In genomic region chr1:83766182-83766825, GRCh38 we compare ENCODE assay signal across 28 cellular contexts.
"Had no signal": no experiment of that assay in that cellular context is flagged by ENCODE, and none has a peak within 500 bp of the region (broad histone marks: within the 10 kb centered on the region; RNA-seq: fewer than 3 reads in every experiment).

No MANE protein-coding gene starts in this region.

- H3K4me2 ChIP-seq: KMS-11 had no signal

- H3K4me1 Mint-ChIP-seq: activated CD8-positive, alpha-beta memory T cell treated with anti-CD3 and anti-CD28 coated beads, Interleukin-2, amount 10 ng/mL, durations not matched to agents 7 days and 5 days had no signal

- H3K9me3 Mint-ChIP-seq: activated naive CD4-positive, alpha-beta T cell treated with anti-CD3 and anti-CD28 coated beads, Interleukin-2, amount 50 U/mL, for 72 hours; activated naive CD8-positive, alpha-beta T cell treated with anti-CD3 and anti-CD28 coated beads, Interleukin-2, amount 50 U/mL, for 24 hours; activated T-cell treated with anti-CD3 and anti-CD28 coated beads, Interleukin-2, amount 50 U/mL, for 4 hours had no signal

- ATAC-seq: activated CD8-positive, alpha-beta memory T cell treated with anti-CD3 and anti-CD28 coated beads, Interleukin-2, amount 10 ng/mL, durations not matched to agents 7 days and 5 days; activated CD8-positive, alpha-beta T cell treated with anti-CD3 and anti-CD28 coated beads, Interleukin-2, amount 10 ng/mL, durations not matched to agents 7 days and 5 days; activated naive CD4-positive, alpha-beta T cell treated with anti-CD3 and anti-CD28 coated beads, Interleukin-2, amount 50 U/mL, for 72 hours; activated naive CD8-positive, alpha-beta T cell treated with anti-CD3 and anti-CD28 coated beads, Interleukin-2, amount 50 U/mL, for 24 hours; activated T-cell treated with anti-CD3 and anti-CD28 coated beads, Interleukin-2, amount 50 U/mL, for 4 hours; body of pancreas; PC-3 had no signal

- H3K36me3 Mint-ChIP-seq: activated CD8-positive, alpha-beta memory T cell treated with anti-CD3 and anti-CD28 coated beads, Interleukin-2, amount 10 ng/mL, durations not matched to agents 7 days and 5 days; activated naive CD4-positive, alpha-beta T cell treated with anti-CD3 and anti-CD28 coated beads, Interleukin-2, amount 50 U/mL, for 72 hours had no signal

- H3K36me3 ChIP-seq: ascending aorta, MG63 had no signal

- H3K4me3 ChIP-seq: ascending aorta, body of pancreas, MG63, SK-N-MC had no signal

- H3K4me3 Mint-ChIP-seq: activated CD8-positive, alpha-beta memory T cell treated with anti-CD3 and anti-CD28 coated beads, Interleukin-2, amount 10 ng/mL, durations not matched to agents 7 days and 5 days; activated CD8-positive, alpha-beta T cell treated with anti-CD3 and anti-CD28 coated beads, Interleukin-2, amount 10 ng/mL, durations not matched to agents 7 days and 5 days; activated naive CD8-positive, alpha-beta T cell treated with anti-CD3 and anti-CD28 coated beads, Interleukin-2, amount 50 U/mL, for 24 hours; activated T-cell treated with anti-CD3 and anti-CD28 coated beads, Interleukin-2, amount 50 U/mL, for 4 hours had no signal

- H3K27ac ChIP-seq: ascending aorta, KMS-11, SK-N-MC had no signal

- H3K27me3 Mint-ChIP-seq: activated CD8-positive, alpha-beta memory T cell treated with anti-CD3 and anti-CD28 coated beads, Interleukin-2, amount 10 ng/mL, durations not matched to agents 7 days and 5 days; activated naive CD8-positive, alpha-beta T cell treated with anti-CD3 and anti-CD28 coated beads, Interleukin-2, amount 50 U/mL, for 24 hours had no signal

- DNase-seq: activated CD4-positive, alpha-beta T cell treated with anti-CD3 and anti-CD28 coated beads for 48 hours; activated CD4-positive, alpha-beta T cell treated with anti-CD3 and anti-CD28 coated beads, Interleukin-2, amount 50 U/mL, for 4 hours; activated CD4-positive, CD25-positive, alpha-beta regulatory T cell treated with anti-CD3 and anti-CD28 coated beads, Interleukin-2, amount 50 U/mL, for 72 hours; activated CD8-positive, alpha-beta memory T cell treated with anti-CD3 and anti-CD28 coated beads, Interleukin-2, amount 10 ng/mL, durations not matched to agents 7 days and 5 days; activated CD8-positive, alpha-beta T cell treated with anti-CD3 and anti-CD28 coated beads, Interleukin-2, amount 10 ng/mL, durations not matched to agents 7 days and 5 days; activated effector memory CD4-positive, alpha-beta T cell treated with anti-CD3 and anti-CD28 coated beads, Interleukin-2, amount 50 U/mL, for 16 hours; activated naive CD4-positive, alpha-beta T cell treated with Interleukin-2 at 50 U/mL for 16 hours; activated naive CD8-positive, alpha-beta T cell treated with anti-CD3 and anti-CD28 coated beads, Interleukin-2, amount 50 U/mL, for 24 hours; activated T-cell treated with anti-CD3 and anti-CD28 coated beads, Interleukin-2, amount 50 U/mL, for 4 hours; amniotic stem cell; body of pancreas; central memory CD4-positive, alpha-beta T cell; MG63; MV-4-11; NCI-H1105; NCI-H1436; NCI-H1694 treated with DMSO at 0.1 percent for 48 hours; NCI-H2029 treated with DMSO at 0.1 percent for 48 hours; NCI-H345; NCI-H510A; NCI-H82; PC-3; SIG-M5; T-helper 1 cell had no signal

- H3K27me3 ChIP-seq: ascending aorta, body of pancreas, MG63 had no signal

- H3K9ac ChIP-seq: KMS-11 had no signal

- H3K27ac Mint-ChIP-seq: activated CD8-positive, alpha-beta memory T cell treated with anti-CD3 and anti-CD28 coated beads, Interleukin-2, amount 10 ng/mL, durations not matched to agents 7 days and 5 days; activated CD8-positive, alpha-beta T cell treated with anti-CD3 and anti-CD28 coated beads, Interleukin-2, amount 10 ng/mL, durations not matched to agents 7 days and 5 days; activated naive CD4-positive, alpha-beta T cell treated with anti-CD3 and anti-CD28 coated beads, Interleukin-2, amount 50 U/mL, for 72 hours; activated naive CD8-positive, alpha-beta T cell treated with anti-CD3 and anti-CD28 coated beads, Interleukin-2, amount 50 U/mL, for 24 hours had no signal

- H3K9me3 ChIP-seq: ascending aorta, body of pancreas, MG63 had no signal
